In genomic region chr19:35103614-35104013, GRCh38 we compare ENCODE assay signal across 12 cellular contexts. TPM values are rescaled to one million over a fixed set of nuclear protein-coding genes. Genes with fewer than 3 reads are reported as not detected.
"Had no signal": no experiment of that assay in that cellular context is flagged by ENCODE, and none has a peak within 500 bp of the region (broad histone marks: within the 10 kb centered on the region; RNA-seq: fewer than 3 reads in every experiment).

No MANE protein-coding gene starts in this region.

RNA-seq across cellular contexts. Expression of gene FXYD3, which starts 12.0 kb away (rescaled TPM):
- total RNA-seq: activated CD4-positive, alpha-beta T cell treated with anti-CD3 and anti-CD28 coated beads for 36 hours; activated CD4-positive, alpha-beta T cell treated with anti-CD3 and anti-CD28 coated beads, Interleukin-2, amount 10 ng/mL, durations not matched to agents 7 days and 5 days; activated CD8-positive, alpha-beta T cell treated with anti-CD3 and anti-CD28 coated beads, Interleukin-2, amount 10 ng/mL, durations not matched to agents 7 days and 5 days; activated naive CD8-positive, alpha-beta T cell treated with anti-CD3 and anti-CD28 coated beads, Interleukin-2, amount 10 ng/mL, durations not matched to agents 7 days and 5 days; activated T-helper 2 cell treated with anti-CD3 and anti-CD28 coated beads, Interferon-gamma antibody, Interleukin-2, Interleukin-4, amounts not matched to agents 10 μg/mL and 5 μg/mL and 100 μg/mL, durations not matched to agents 14 hours and 24 hours and 36 hours; astrocyte; LHCN-M2; NCI-H460; SJCRH30; T-helper 1 cell treated with Interleukin-12 subunit alpha and Interleukin-12 subunit beta and Interleukin-4 antibody, amounts not matched to agents 30 ng/mL and 1 ng/mL, for 36 hours had no signal

RNA-seq across cellular contexts. Expression of gene LGI4, which starts 31.2 kb away (rescaled TPM):
- total RNA-seq: LHCN-M2, SJCRH30 had no signal

RNA-seq across cellular contexts. Expression of gene FXYD1, which starts 35.0 kb away (rescaled TPM):
- total RNA-seq: activated naive CD8-positive, alpha-beta T cell treated with anti-CD3 and anti-CD28 coated beads, Interleukin-2, amount 10 ng/mL, durations not matched to agents 7 days and 5 days; LHCN-M2; NCI-H460; RPMI7951; SJCRH30; T-helper 1 cell treated with Interleukin-12 subunit alpha and Interleukin-12 subunit beta and Interleukin-4 antibody, amounts not matched to agents 30 ng/mL and 1 ng/mL, for 36 hours had no signal

RNA-seq across cellular contexts. Expression of gene FXYD7, which starts 39.4 kb away (rescaled TPM):
- total RNA-seq: activated T-helper 2 cell treated with anti-CD3 and anti-CD28 coated beads, Interferon-gamma antibody, Interleukin-2, Interleukin-4, amounts not matched to agents 10 μg/mL and 5 μg/mL and 100 μg/mL, durations not matched to agents 14 hours and 24 hours and 36 hours; astrocyte; breast epithelium; LHCN-M2; NCI-H460; RPMI7951; SJCRH30 had no signal
